Comparison of ENCODE assay signal across 1 cellular context in genomic region chr9:136045595-136046554, GRCh38.
TF ChIP-seq lines count a peak whose summit lies in the region.

No MANE protein-coding gene starts in this region.

TF ChIP-seq in H1, 55 proteins besides CTCF, POLR2A, EP300 and RAD21:
- no peak for TF ChIP-seq RBBP5 (IDR thresholded peaks at IDR 0.05; ENCODE audit: borderline replicate concordance, low read depth, low read length)
- TF ChIP-seq YY1 (IDR thresholded peaks at IDR 0.05; ENCODE audit: low read depth, low read length), result no peak
- TF ChIP-seq CEBPB (IDR thresholded peaks at IDR 0.05; ENCODE audit: low read depth, low read length), result peak; percentile 66; the same call in 1 of the 2 replicates
- TF ChIP-seq, protein P1, sequence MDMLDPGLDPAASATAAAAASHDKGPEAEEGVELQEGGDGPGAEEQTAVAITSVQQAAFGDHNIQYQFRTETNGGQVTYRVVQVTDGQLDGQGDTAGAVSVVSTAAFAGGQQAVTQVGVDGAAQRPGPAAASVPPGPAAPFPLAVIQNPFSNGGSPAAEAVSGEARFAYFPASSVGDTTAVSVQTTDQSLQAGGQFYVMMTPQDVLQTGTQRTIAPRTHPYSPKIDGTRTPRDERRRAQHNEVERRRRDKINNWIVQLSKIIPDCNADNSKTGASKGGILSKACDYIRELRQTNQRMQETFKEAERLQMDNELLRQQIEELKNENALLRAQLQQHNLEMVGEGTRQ (IDR thresholded peaks at IDR 0.05; ENCODE audit: low read length), result no peak
